ENCODE assay signal across 13 cellular contexts in the genomic region with DNA sequence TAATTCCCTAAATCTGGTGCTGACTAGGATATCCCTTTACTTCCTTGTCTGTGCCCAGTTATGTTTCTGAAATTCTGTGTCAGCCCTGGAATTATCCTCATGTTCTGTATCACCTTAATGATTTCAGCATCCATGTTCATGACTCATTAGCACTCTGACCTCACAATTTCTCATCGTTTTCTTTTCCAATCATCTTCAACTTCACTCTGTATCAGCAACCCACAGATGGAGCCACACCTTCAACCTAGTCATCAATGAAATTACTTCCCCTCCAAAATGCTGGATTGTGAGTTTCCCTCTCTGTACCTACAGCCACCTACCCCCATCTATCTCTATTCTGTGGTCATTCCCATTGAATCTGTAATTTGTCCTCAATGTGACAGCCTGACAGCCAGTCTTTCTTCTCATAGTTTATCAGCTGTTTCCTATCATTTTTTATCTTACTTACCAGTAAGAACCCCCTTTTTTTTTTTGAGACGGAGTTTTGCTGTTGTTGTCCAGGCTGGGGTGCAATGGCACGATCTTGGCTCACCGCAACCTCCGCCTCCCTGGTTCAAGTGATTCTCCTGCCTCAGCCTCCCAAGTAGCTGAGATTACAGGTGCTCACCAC. TPM values are rescaled to one million over a fixed set of nuclear protein-coding genes. Genes with fewer than 3 reads are reported as not detected.
A peak's percentile ranks its signal among the peaks of the same experiment; 100 is the strongest.
DNase-seq lines count a peak whose midpoint lies in the region; ATAC-seq, FAIRE-seq and TF ChIP-seq lines count a peak whose summit lies in the region.
"Had no signal": no experiment of that assay in that cellular context is flagged by ENCODE, and none has a peak within 500 bp of the region (broad histone marks: within the 10 kb centered on the region; RNA-seq: fewer than 3 reads in every experiment).

No MANE protein-coding gene starts in this region.

- H3K9me3 ChIP-seq in small intestine (ENCODE audit: control insufficient read depth, low read depth): no peaks in the 10 kb centered on the region
- no peaks in the 10 kb centered on the region for H3K9me3 ChIP-seq in T-helper 17 cell (ENCODE audit: control insufficient read depth, low read length, poor library complexity, severe bottlenecking)
- no peaks in the 10 kb centered on the region for H3K9me3 ChIP-seq in OCI-LY7 (ENCODE audit: low read length)
- H3K9me3 ChIP-seq: adrenal gland, transverse colon had no signal

- H3K9me3 Mint-ChIP-seq in activated naive CD4-positive, alpha-beta T cell treated with anti-CD3 and anti-CD28 coated beads for 36 hours: peaks cover 5% of the 10 kb centered on the region
- peaks cover 10% of the 10 kb centered on the region for H3K9me3 Mint-ChIP-seq in activated naive CD4-positive, alpha-beta T cell treated with anti-CD3 and anti-CD28 coated beads, Interleukin-2, amount 10 ng/mL, durations not matched to agents 7 days and 5 days

- H3K36me3 Mint-ChIP-seq in activated naive CD4-positive, alpha-beta T cell treated with anti-CD3 and anti-CD28 coated beads for 36 hours (ENCODE audit: low read depth): peaks cover 14% of the 10 kb centered on the region
- peaks cover 19% of the 10 kb centered on the region for H3K36me3 Mint-ChIP-seq in activated naive CD4-positive, alpha-beta T cell treated with anti-CD3 and anti-CD28 coated beads, Interleukin-2, amount 10 ng/mL, durations not matched to agents 7 days and 5 days
- peaks cover 10% of the 10 kb centered on the region for H3K36me3 Mint-ChIP-seq in T-helper 17 cell (ENCODE audit: low read depth)

- CTCF ChIA-PET in activated naive CD4-positive, alpha-beta T cell treated with anti-CD3 and anti-CD28 coated beads for 36 hours (lab: Charles Lee): interaction anchor here (0.5 to 0.6 kb wide), 2 partner anchors 147 to 654 kb away, joined by 3 read pairs; no protein-coding TSS in a partner anchor
- CTCF ChIA-PET in activated naive CD4-positive, alpha-beta T cell treated with anti-CD3 and anti-CD28 coated beads, Interleukin-2, amount 10 ng/mL, durations not matched to agents 7 days and 5 days (lab: Charles Lee): interaction anchor here (0.7 to 1.0 kb wide), 3 partner anchors 61 to 975 kb away, joined by 3 read pairs; no protein-coding TSS in a partner anchor
- CTCF ChIA-PET in OCI-LY7 (lab: Charles Lee; ENCODE audit: unreplicated experiment): no interaction called here

- no peak overlapping the region for H2AFZ ChIP-seq in OCI-LY7 (ENCODE audit: low read length)
- H2AFZ ChIP-seq: parathyroid adenoma had no signal

- no peak for TF ChIP-seq CTCF in OCI-LY7 (conservative IDR thresholded peaks at IDR 0.05; ENCODE audit: low read length)

- no peaks in the 10 kb centered on the region for H3K27me3 ChIP-seq in small intestine (ENCODE audit: control insufficient read depth in 2 of 2, insufficient read depth in 2 of 2, low read length in 2 of 2)
- H3K27me3 ChIP-seq: adrenal gland, transverse colon had no signal

- no peaks in the 10 kb centered on the region for H3K9me2 ChIP-seq in OCI-LY7 (ENCODE audit: insufficient read depth, low read length)

- WGBS in small intestine, 3 donors: 69 to 80% (median 75%) methylated on average over 5 of the region's 5 CpGs

- intact Hi-C loops in activated naive CD4-positive, alpha-beta T cell treated with anti-CD3 and anti-CD28 coated beads for 36 hours (cut with micrococcal nuclease): loop anchor here (1.0 to 10.0 kb wide), 2 partner anchors 14 to 327 kb away; no protein-coding TSS in a partner anchor
- intact Hi-C loops in OCI-LY7 (cut with micrococcal nuclease; ENCODE audit: unreplicated experiment): no loop called here

- H3K4me3 Mint-ChIP-seq in activated naive CD4-positive, alpha-beta T cell treated with anti-CD3 and anti-CD28 coated beads for 36 hours: no peak overlapping the region
- no peak overlapping the region for H3K4me3 Mint-ChIP-seq in activated naive CD4-positive, alpha-beta T cell treated with anti-CD3 and anti-CD28 coated beads, Interleukin-2, amount 10 ng/mL, durations not matched to agents 7 days and 5 days
- no peak overlapping the region for H3K4me3 Mint-ChIP-seq in T-helper 17 cell

- peak; percentile 55 for DNase-seq in activated naive CD4-positive, alpha-beta T cell treated with anti-CD3 and anti-CD28 coated beads for 36 hours
- no peak for DNase-seq in activated naive CD4-positive, alpha-beta T cell treated with anti-CD3 and anti-CD28 coated beads, Interleukin-2, amount 10 ng/mL, durations not matched to agents 7 days and 5 days
- DNase-seq in RKO (ENCODE audit: low spot score) (peak; percentile 94), dermis blood vessel endothelial cell (peak; percentile 38), small intestine (peak; percentile 70), T-helper 17 cell (no peak), OCI-LY7 (ENCODE audit: low spot score) (no peak)
- DNase-seq: adrenal gland, NCI-H1105 treated with DMSO at 0.1 percent for 48 hours, transverse colon had no signal

- no peaks in the 10 kb centered on the region for H4K20me1 ChIP-seq in OCI-LY7 (ENCODE audit: insufficient read depth, low read length)

- no peak overlapping the region for H3K27ac ChIP-seq in small intestine (ENCODE audit: low read depth in 1 of 2, low read length in 1 of 2)
- H3K27ac ChIP-seq in OCI-LY7 (ENCODE audit: low read depth, low read length, poor library complexity, severe bottlenecking): no peak overlapping the region
- H3K27ac ChIP-seq: adrenal gland, parathyroid adenoma had no signal

- H3K36me3 ChIP-seq in small intestine (ENCODE audit: control insufficient read depth in 2 of 2, insufficient read depth in 2 of 2, low read length in 2 of 2): no peaks in the 10 kb centered on the region
- no peaks in the 10 kb centered on the region for H3K36me3 ChIP-seq in OCI-LY7 (ENCODE audit: insufficient read depth, low read length)
- H3K36me3 ChIP-seq: adrenal gland, transverse colon had no signal

- BruUV-seq in OCI-LY7 (replicated peaks; lab: Mats Ljungman, UMichigan): no TSS peak

- ATAC-seq in GM18868 (IDR thresholded peaks at IDR 0.05; ENCODE audit: unreplicated experiment) (no peak), T-helper 17 cell (no peak)
- ATAC-seq: left lobe of liver had no signal

- H3K4me1 ChIP-seq in small intestine (ENCODE audit: control insufficient read depth in 2 of 2, insufficient read depth in 1 of 2, low read depth in 1 of 2, low read length in 1 of 2) (peaks cover 0 to 4% of the 10 kb centered on the region in 2 donors), OCI-LY7 (ENCODE audit: insufficient read depth, low read length, poor library complexity, severe bottlenecking) (peaks cover 16% of the 10 kb centered on the region)

- POLR2A ChIA-PET in OCI-LY7 (lab: Charles Lee): interaction anchor here (0.6 to 0.7 kb wide), 2 partner anchors 346 to 1175 kb away, joined by 3 to 5 read pairs; no protein-coding TSS in a partner anchor

- peak overlapping the region; percentile 14 for H3K27ac Mint-ChIP-seq in activated naive CD4-positive, alpha-beta T cell treated with anti-CD3 and anti-CD28 coated beads for 36 hours
- H3K27ac Mint-ChIP-seq in activated naive CD4-positive, alpha-beta T cell treated with anti-CD3 and anti-CD28 coated beads, Interleukin-2, amount 10 ng/mL, durations not matched to agents 7 days and 5 days: no peak overlapping the region
- H3K27ac Mint-ChIP-seq in T-helper 17 cell: no peak overlapping the region

- H3K79me2 ChIP-seq in OCI-LY7 (ENCODE audit: insufficient read depth, low read depth, low read length): peaks cover 15% of the 10 kb centered on the region; the same call in 1 of the 2 replicates

- H3K27me3 Mint-ChIP-seq in activated naive CD4-positive, alpha-beta T cell treated with anti-CD3 and anti-CD28 coated beads for 36 hours (ENCODE audit: low read depth): no peaks in the 10 kb centered on the region
- no peaks in the 10 kb centered on the region for H3K27me3 Mint-ChIP-seq in activated naive CD4-positive, alpha-beta T cell treated with anti-CD3 and anti-CD28 coated beads, Interleukin-2, amount 10 ng/mL, durations not matched to agents 7 days and 5 days
- no peaks in the 10 kb centered on the region for H3K27me3 Mint-ChIP-seq in T-helper 17 cell

- H3K4me3 ChIP-seq in small intestine (ENCODE audit: low read depth in 1 of 2, low read length in 2 of 2) (no peak overlapping the region), OCI-LY7 (ENCODE audit: low read depth, low read length, poor library complexity, severe bottlenecking) (no peak overlapping the region)
- H3K4me3 ChIP-seq: adrenal gland, transverse colon had no signal

- peaks cover 25% of the 10 kb centered on the region for H3K4me1 Mint-ChIP-seq in activated naive CD4-positive, alpha-beta T cell treated with anti-CD3 and anti-CD28 coated beads for 36 hours (ENCODE audit: low read depth)
- H3K4me1 Mint-ChIP-seq in activated naive CD4-positive, alpha-beta T cell treated with anti-CD3 and anti-CD28 coated beads, Interleukin-2, amount 10 ng/mL, durations not matched to agents 7 days and 5 days: peaks cover 24% of the 10 kb centered on the region
- peaks cover 22% of the 10 kb centered on the region for H3K4me1 Mint-ChIP-seq in T-helper 17 cell

- FAIRE-seq in small intestine (lab: Jason Lieb, UNC): no peak

- H3K4me2 ChIP-seq in OCI-LY7 (ENCODE audit: low read length): no peak overlapping the region

RNA-seq across cellular contexts. Expression of gene IL6ST, which starts 3.1 kb away (rescaled TPM):
- total RNA-seq in activated naive CD4-positive, alpha-beta T cell treated with anti-CD3 and anti-CD28 coated beads for 36 hours: 100 to 1,000 TPM in 1 of 2 experiments, 10 to 100 TPM in 1; 93.4 to 103 TPM
- total RNA-seq in dermis blood vessel endothelial cell: 749 and 1,244 TPM in 2 replicates
- 10 to 100 TPM in 1 of 3 donors, 1 to 10 TPM in 2; 6.5 to 26.6 (median 6.5) TPM for polyA plus RNA-seq in small intestine
- total RNA-seq in T-helper 17 cell: 100 to 1,000 TPM; 159 TPM
- total RNA-seq in OCI-LY7 (2014; rRNA removed; shearing (Covaris generic)): 4.5 and 5.6 TPM in 2 replicates
- 13.3 TPM in 2 replicates for total RNA-seq in OCI-LY7 (2022)

Comparison
In these comparisons a context has a peak if more than half of its experiments do, and no peak if none do; other contexts are left out.
1. DNase-seq: peak in activated naive CD4-positive, alpha-beta T cell treated with anti-CD3 and anti-CD28 coated beads for 36 hours (single experiment), RKO (single experiment), dermis blood vessel endothelial cell (single experiment) and small intestine (single experiment); none in activated naive CD4-positive, alpha-beta T cell treated with anti-CD3 and anti-CD28 coated beads, Interleukin-2, amount 10 ng/mL, durations not matched to agents 7 days and 5 days (single experiment), T-helper 17 cell (0 of 3) and OCI-LY7 (single experiment).
2. RNA of gene IL6ST, which starts 3.1 kb away (total RNA-seq): 749 to 1,244 TPM in dermis blood vessel endothelial cell, 159 TPM in T-helper 17 cell and 93.4 to 103 TPM in activated naive CD4-positive, alpha-beta T cell treated with anti-CD3 and anti-CD28 coated beads for 36 hours; 4.5 to 13.3 TPM in OCI-LY7; every median in the first group is over 4 times any median in the second.